2 cellular contexts compared by ENCODE assay signal in the genomic region with DNA sequence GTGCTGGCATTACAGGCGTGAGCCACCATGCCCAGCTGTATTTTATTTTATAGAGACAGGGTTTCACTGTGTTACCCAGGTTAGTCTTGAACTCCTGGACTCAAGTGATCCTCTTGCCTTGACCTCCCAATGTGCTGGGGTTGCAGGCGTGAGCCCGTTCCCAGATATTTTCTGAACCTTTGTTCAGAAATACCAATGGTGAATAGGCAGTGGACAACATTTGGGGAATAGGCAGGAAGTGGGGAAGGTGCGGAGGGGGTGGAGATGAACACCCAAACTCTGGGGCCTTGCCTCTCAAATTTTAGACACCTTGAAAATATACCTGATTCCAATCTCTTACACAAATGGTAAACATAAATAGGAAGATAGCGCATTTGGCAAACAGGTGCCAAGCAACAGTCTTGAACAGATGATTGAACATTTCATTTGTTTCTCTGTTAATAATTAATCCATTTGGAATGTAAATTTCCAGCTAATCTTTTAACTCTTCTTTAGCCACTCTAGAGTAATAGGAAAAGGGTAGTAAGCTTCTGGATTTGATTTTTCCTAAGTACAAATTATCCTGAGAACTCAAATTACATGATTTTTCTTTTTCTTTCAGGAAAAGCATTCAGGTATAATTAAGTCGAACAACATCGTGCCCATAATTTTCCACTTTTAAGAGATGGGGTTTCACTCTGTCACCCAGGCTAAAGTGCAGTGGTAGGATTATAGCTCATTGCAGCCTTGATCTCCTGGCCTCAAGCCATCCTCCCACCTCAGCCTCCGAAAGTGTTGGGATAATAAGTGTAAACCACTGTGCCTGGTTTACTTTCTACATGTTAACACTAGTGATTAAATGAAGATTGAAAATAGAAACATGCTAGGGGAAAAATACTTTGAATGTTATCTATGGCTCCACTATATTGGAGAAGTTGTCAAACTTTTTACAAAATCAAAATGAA.
TF ChIP-seq lines count a peak whose summit lies in the region.

No MANE protein-coding gene starts in this region.

TF ChIP-seq in K562, 482 proteins besides CTCF, POLR2A, EP300 and RAD21:
- no peak for TF ChIP-seq MCM5 (IDR thresholded peaks at IDR 0.05; ENCODE audit: low read depth)
- no peak for TF ChIP-seq MAFK (IDR thresholded peaks at IDR 0.05; ENCODE audit: low read length)
- TF ChIP-seq BACH1 (tag; IDR thresholded peaks at IDR 0.05), result no peak
- no peak for TF ChIP-seq MYNN (IDR thresholded peaks at IDR 0.05)
- no peak for TF ChIP-seq MYNN (CRISPR knock-in tag; IDR thresholded peaks at IDR 0.05)
- TF ChIP-seq ZNF561 (CRISPR knock-in tag; conservative IDR thresholded peaks at IDR 0.05), result no peak
- TF ChIP-seq ZNF584 (CRISPR knock-in tag; IDR thresholded peaks at IDR 0.05; ENCODE audit: low read depth), result no peak
- no peak for TF ChIP-seq ILF3 (IDR thresholded peaks at IDR 0.05; ENCODE audit: borderline replicate concordance)
- no peak for TF ChIP-seq GABPB2 (CRISPR knock-in tag; conservative IDR thresholded peaks at IDR 0.05)
- no peak for TF ChIP-seq POLR3G (IDR thresholded peaks at IDR 0.05; ENCODE audit: extremely low read depth, insufficient read length, insufficient replicate concordance)
- no peak for TF ChIP-seq BDP1 (IDR thresholded peaks at IDR 0.05; ENCODE audit: insufficient read depth, insufficient read length)
- no peak for TF ChIP-seq VEZF1 (CRISPR knock-in tag; IDR thresholded peaks at IDR 0.05)
- TF ChIP-seq ZHX1 (conservative IDR thresholded peaks at IDR 0.05; ENCODE audit: low read length), result no peak
- TF ChIP-seq KDM4B (IDR thresholded peaks at IDR 0.05; ENCODE audit: borderline replicate concordance in 2 of 2, low read depth in 1 of 2), result no peak
- no peak for TF ChIP-seq ZNF311 (CRISPR knock-in tag; IDR thresholded peaks at IDR 0.05)

TF ChIP-seq in HepG2, 621 proteins besides CTCF, POLR2A, EP300 and RAD21 (continues in another document):
- TF ChIP-seq PITX1 (CRISPR knock-in tag; IDR thresholded peaks at IDR 0.05), result 0 out of 2 replicates have a peak, but pooled peaks have one; percentile 20
- peak; percentile 30; the same call in 1 of the 2 replicates for TF ChIP-seq DMAP1 (CRISPR knock-in tag; IDR thresholded peaks at IDR 0.05)
- peak; percentile 59 for TF ChIP-seq ASH2L (IDR thresholded peaks at IDR 0.05; ENCODE audit: insufficient read length, low read depth, low read length)
- no peak for TF ChIP-seq ZNF230 (CRISPR knock-in tag; IDR thresholded peaks at IDR 0.05)
- TF ChIP-seq HDAC1 (CRISPR knock-in tag; IDR thresholded peaks at IDR 0.05), result peak; percentile 49
- TF ChIP-seq RARA (CRISPR knock-in tag; IDR thresholded peaks at IDR 0.05), result peak; percentile 25; the same call in 1 of the 2 replicates
- no peak for TF ChIP-seq ONECUT2 (CRISPR knock-in tag; IDR thresholded peaks at IDR 0.05)
- TF ChIP-seq HDAC2 (CRISPR knock-in tag; IDR thresholded peaks at IDR 0.05), result 0 out of 2 replicates have a peak, but pooled peaks have one; percentile 17
- peak; percentile 66 for TF ChIP-seq ZMYM3 (CRISPR knock-in tag; IDR thresholded peaks at IDR 0.05)
- peak; percentile 98 for TF ChIP-seq ZNF652 (CRISPR knock-in tag; IDR thresholded peaks at IDR 0.05; ENCODE audit: borderline replicate concordance, low read depth)
- TF ChIP-seq AHDC1 (CRISPR knock-in tag; IDR thresholded peaks at IDR 0.05; ENCODE audit: borderline replicate concordance), result 0 out of 2 replicates have a peak, but pooled peaks have one; percentile 21
- peak; percentile 46; the same call in 1 of the 2 replicates for TF ChIP-seq FOXA3 (CRISPR knock-in tag; IDR thresholded peaks at IDR 0.05)
- peak; percentile 28; the same call in 1 of the 2 replicates for TF ChIP-seq IRF2 (CRISPR knock-in tag; IDR thresholded peaks at IDR 0.05)
- TF ChIP-seq THAP11 (CRISPR knock-in tag; IDR thresholded peaks at IDR 0.05), result peak; percentile 49; the same call in 1 of the 2 replicates
- 0 out of 2 replicates have a peak, but pooled peaks have one; percentile 13 for TF ChIP-seq TAF1 (CRISPR knock-in tag; IDR thresholded peaks at IDR 0.05)
- TF ChIP-seq HNRNPUL1 (IDR thresholded peaks at IDR 0.05; ENCODE audit: low read depth, low read length), result peak; percentile 97
- TF ChIP-seq ZNF772 (CRISPR knock-in tag; IDR thresholded peaks at IDR 0.05), result no peak
- TF ChIP-seq HNF1B (CRISPR knock-in tag; IDR thresholded peaks at IDR 0.05), result peak; percentile 68; the same call in 1 of the 2 replicates
- TF ChIP-seq, protein P1, sequence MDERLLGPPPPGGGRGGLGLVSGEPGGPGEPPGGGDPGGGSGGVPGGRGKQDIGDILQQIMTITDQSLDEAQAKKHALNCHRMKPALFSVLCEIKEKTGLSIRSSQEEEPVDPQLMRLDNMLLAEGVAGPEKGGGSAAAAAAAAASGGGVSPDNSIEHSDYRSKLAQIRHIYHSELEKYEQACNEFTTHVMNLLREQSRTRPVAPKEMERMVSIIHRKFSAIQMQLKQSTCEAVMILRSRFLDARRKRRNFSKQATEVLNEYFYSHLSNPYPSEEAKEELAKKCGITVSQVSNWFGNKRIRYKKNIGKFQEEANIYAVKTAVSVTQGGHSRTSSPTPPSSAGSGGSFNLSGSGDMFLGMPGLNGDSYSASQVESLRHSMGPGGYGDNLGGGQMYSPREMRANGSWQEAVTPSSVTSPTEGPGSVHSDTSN (CRISPR knock-in tag; IDR thresholded peaks at IDR 0.05), result no peak
- 0 out of 4 replicates have a peak, but pooled peaks of 1 of the 2 experiments have one; percentile 23 for TF ChIP-seq NR2F1 (CRISPR knock-in tag; IDR thresholded peaks at IDR 0.05)
- TF ChIP-seq ZNF644 (CRISPR knock-in tag; IDR thresholded peaks at IDR 0.05; ENCODE audit: low read depth), result peak; percentile 32; the same call in 1 of the 2 replicates
- TF ChIP-seq ZNF451 (CRISPR knock-in tag; IDR thresholded peaks at IDR 0.05), result no peak
- 0 out of 2 replicates have a peak, but pooled peaks have one; percentile 67 for TF ChIP-seq RCOR2 (CRISPR knock-in tag; IDR thresholded peaks at IDR 0.05)
- no peak for TF ChIP-seq SOX6 (IDR thresholded peaks at IDR 0.05)
- peak; percentile 81 for TF ChIP-seq SOX6 (CRISPR knock-in tag; IDR thresholded peaks at IDR 0.05)
- peak; percentile 19; the same call in 1 of the 2 replicates for TF ChIP-seq RXRB (CRISPR knock-in tag; IDR thresholded peaks at IDR 0.05; ENCODE audit: borderline replicate concordance)
- TF ChIP-seq SMAD1 (CRISPR knock-in tag; IDR thresholded peaks at IDR 0.05; ENCODE audit: borderline replicate concordance, low read depth), result no peak
- TF ChIP-seq, protein P2, sequence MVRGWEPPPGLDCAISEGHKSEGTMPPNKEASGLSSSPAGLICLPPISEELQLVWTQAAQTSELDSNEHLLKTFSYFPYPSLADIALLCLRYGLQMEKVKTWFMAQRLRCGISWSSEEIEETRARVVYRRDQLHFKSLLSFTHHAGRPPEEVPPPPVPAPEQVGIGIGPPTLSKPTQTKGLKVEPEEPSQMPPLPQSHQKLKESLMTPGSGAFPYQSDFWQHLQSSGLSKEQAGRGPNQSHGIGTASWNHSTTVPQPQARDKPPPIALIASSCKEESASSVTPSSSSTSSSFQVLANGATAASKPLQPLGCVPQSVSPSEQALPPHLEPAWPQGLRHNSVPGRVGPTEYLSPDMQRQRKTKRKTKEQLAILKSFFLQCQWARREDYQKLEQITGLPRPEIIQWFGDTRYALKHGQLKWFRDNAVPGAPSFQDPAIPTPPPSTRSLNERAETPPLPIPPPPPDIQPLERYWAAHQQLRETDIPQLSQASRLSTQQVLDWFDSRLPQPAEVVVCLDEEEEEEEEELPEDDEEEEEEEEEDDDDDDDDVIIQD (CRISPR knock-in tag; IDR thresholded peaks at IDR 0.05; ENCODE audit: low read depth), result 0 out of 2 replicates have a peak, but pooled peaks have one; percentile 8
- TF ChIP-seq ZMYM2 (CRISPR knock-in tag; IDR thresholded peaks at IDR 0.05), result peak; percentile 98
- TF ChIP-seq ISX (CRISPR knock-in tag; conservative IDR thresholded peaks at IDR 0.05), result no peak
- no peak for TF ChIP-seq ATF7 (IDR thresholded peaks at IDR 0.05)
- no peak for TF ChIP-seq ATF7 (CRISPR knock-in tag; IDR thresholded peaks at IDR 0.05)
- 0 out of 2 replicates have a peak, but pooled peaks have one; percentile 12 for TF ChIP-seq NFKBIZ (CRISPR knock-in tag; IDR thresholded peaks at IDR 0.05)
- peak; percentile 92 for TF ChIP-seq CHD4 (IDR thresholded peaks at IDR 0.05; ENCODE audit: borderline replicate concordance, low read length)
- no peak for TF ChIP-seq DR1 (CRISPR knock-in tag; IDR thresholded peaks at IDR 0.05)
- peak; percentile 78; the same call in 1 of the 2 replicates for TF ChIP-seq ADNP (CRISPR knock-in tag; IDR thresholded peaks at IDR 0.05)
- TF ChIP-seq TEAD3 (CRISPR knock-in tag; optimal IDR thresholded peaks at IDR 0.05; ENCODE audit: borderline replicate concordance), result peak; percentile 38
- no peak for TF ChIP-seq CREB1 (IDR thresholded peaks at IDR 0.05)
- 0 out of 2 replicates have a peak, but pooled peaks have one; percentile 25 for TF ChIP-seq CREB1 (CRISPR knock-in tag; IDR thresholded peaks at IDR 0.05)
- peak; percentile 33; the same call in 1 of the 2 replicates for TF ChIP-seq DRAP1 (CRISPR knock-in tag; IDR thresholded peaks at IDR 0.05)
- no peak for TF ChIP-seq ZNF788 (CRISPR knock-in tag; IDR thresholded peaks at IDR 0.05; ENCODE audit: borderline replicate concordance)
- peak; percentile 70; the same call in 1 of the 2 replicates for TF ChIP-seq SOX5 (CRISPR knock-in tag; IDR thresholded peaks at IDR 0.05; ENCODE audit: borderline replicate concordance)
- no peak for TF ChIP-seq LCORL (IDR thresholded peaks at IDR 0.05)
- peak; percentile 42; the same call in 1 of the 2 replicates for TF ChIP-seq LCORL (CRISPR knock-in tag; IDR thresholded peaks at IDR 0.05)
- TF ChIP-seq ZNF501 (CRISPR knock-in tag; IDR thresholded peaks at IDR 0.05), result 0 out of 2 replicates have a peak, but pooled peaks have one; percentile 32
- peak; percentile 53; the same call in 1 of the 2 replicates for TF ChIP-seq NCOA2 (CRISPR knock-in tag; IDR thresholded peaks at IDR 0.05)
- no peak for TF ChIP-seq SNAPC2 (CRISPR knock-in tag; IDR thresholded peaks at IDR 0.05)
- 0 out of 2 replicates have a peak, but pooled peaks have one; percentile 3 for TF ChIP-seq CREM (IDR thresholded peaks at IDR 0.05)
- TF ChIP-seq CREM (CRISPR knock-in tag; IDR thresholded peaks at IDR 0.05), result no peak
- 0 out of 2 replicates have a peak, but pooled peaks have one; percentile 18 for TF ChIP-seq ZNF317 (CRISPR knock-in tag; IDR thresholded peaks at IDR 0.05)
- TF ChIP-seq, protein P3, sequence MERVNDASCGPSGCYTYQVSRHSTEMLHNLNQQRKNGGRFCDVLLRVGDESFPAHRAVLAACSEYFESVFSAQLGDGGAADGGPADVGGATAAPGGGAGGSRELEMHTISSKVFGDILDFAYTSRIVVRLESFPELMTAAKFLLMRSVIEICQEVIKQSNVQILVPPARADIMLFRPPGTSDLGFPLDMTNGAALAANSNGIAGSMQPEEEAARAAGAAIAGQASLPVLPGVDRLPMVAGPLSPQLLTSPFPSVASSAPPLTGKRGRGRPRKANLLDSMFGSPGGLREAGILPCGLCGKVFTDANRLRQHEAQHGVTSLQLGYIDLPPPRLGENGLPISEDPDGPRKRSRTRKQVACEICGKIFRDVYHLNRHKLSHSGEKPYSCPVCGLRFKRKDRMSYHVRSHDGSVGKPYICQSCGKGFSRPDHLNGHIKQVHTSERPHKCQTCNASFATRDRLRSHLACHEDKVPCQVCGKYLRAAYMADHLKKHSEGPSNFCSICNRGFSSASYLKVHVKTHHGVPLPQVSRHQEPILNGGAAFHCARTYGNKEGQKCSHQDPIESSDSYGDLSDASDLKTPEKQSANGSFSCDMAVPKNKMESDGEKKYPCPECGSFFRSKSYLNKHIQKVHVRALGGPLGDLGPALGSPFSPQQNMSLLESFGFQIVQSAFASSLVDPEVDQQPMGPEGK (CRISPR knock-in tag; IDR thresholded peaks at IDR 0.05), result 0 out of 2 replicates have a peak, but pooled peaks have one; percentile 10
